Comparison of ENCODE assay signal across 8 cellular contexts in the genomic region with DNA sequence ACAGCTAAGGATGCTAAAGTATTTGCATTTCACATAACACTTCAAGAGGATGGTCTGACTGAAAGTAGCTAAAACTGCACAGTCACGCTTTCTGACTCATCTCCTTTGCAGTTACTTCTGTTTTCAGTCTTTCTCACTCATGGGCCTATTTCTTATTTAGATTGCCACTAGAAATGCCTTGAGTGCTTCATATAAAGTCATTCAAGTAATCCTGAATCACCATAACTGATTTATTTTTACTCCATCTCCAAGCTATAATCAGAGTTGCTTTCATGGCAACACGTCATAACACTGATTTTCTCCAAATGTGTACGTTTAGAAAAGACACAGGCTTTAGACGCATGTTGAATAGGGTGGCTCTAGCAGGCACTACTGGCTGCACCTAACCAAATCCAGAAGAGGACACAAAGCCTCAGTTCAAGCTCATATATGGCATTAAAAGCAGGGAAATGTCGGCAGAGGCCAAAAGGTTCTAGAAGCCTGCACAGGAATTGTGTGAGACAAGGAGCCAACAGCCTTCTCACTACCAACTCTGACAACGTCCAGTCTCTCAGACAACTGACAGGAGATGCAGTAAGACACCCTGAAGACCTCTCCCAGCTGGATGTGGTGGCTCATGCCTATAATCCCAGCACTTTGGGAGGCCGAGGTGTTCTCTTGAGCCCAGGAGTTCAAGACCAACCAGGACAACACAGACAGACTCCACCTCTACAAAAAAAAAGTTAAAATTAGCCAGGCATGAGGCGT.
DNase-seq lines count a peak whose midpoint lies in the region; ATAC-seq and TF ChIP-seq lines count a peak whose summit lies in the region.

No MANE protein-coding gene starts in this region.

- H3K27ac ChIP-seq in mesodermal cell (ENCODE audit: low read depth, low read length, severe bottlenecking) (peak overlapping the region; percentile 75), WERI-Rb-1 (no peak overlapping the region)

- H3K4me1 ChIP-seq in mesodermal cell (ENCODE audit: control insufficient read depth, insufficient read depth, low read length, poor library complexity, severe bottlenecking): peaks cover 13% of the 10 kb centered on the region

- H3K4me3 ChIP-seq in GM06990 (replicated peaks; ENCODE audit: low read depth, low read length) (peak overlapping the region; percentile 31), WI38 (ENCODE audit: low read depth, low read length) (peak overlapping the region; percentile 12; the same call in 1 of the 2 replicates), mesodermal cell (ENCODE audit: extremely low read depth, insufficient read depth, low read length, poor library complexity, severe bottlenecking) (no peak overlapping the region), WERI-Rb-1 (ENCODE audit: low read depth, low read length) (no peak overlapping the region)

- no peaks in the 10 kb centered on the region for H3K36me3 ChIP-seq in GM06990 (ENCODE audit: control insufficient read depth, insufficient read depth, low read length)
- no peaks in the 10 kb centered on the region for H3K36me3 ChIP-seq in mesodermal cell (ENCODE audit: control insufficient read depth, insufficient read depth, low read length)
- H3K36me3 ChIP-seq in WERI-Rb-1: no peaks in the 10 kb centered on the region

- no peak for TF ChIP-seq CTCF in GM06990 (IDR thresholded peaks at IDR 0.05; ENCODE audit: insufficient read depth, low read length, poor library complexity, severe bottlenecking)
- TF ChIP-seq CTCF in GM20000 (IDR thresholded peaks at IDR 0.05; ENCODE audit: extremely low read depth, missing control alignments): no peak
- TF ChIP-seq CTCF in WI38 (IDR thresholded peaks at IDR 0.05; ENCODE audit: low read depth, low read length): no peak
- no peak for TF ChIP-seq CTCF in WERI-Rb-1 (IDR thresholded peaks at IDR 0.05; ENCODE audit: low read depth, low read length)

- H3K9me3 ChIP-seq in mesodermal cell (ENCODE audit: control insufficient read depth, low read length): no peaks in the 10 kb centered on the region
- H3K9me3 ChIP-seq in WERI-Rb-1 (ENCODE audit: severe bottlenecking): peaks cover 3% of the 10 kb centered on the region

- H3K27me3 ChIP-seq in GM06990 (replicated peaks; ENCODE audit: control insufficient read depth, insufficient read depth, low read length) (no peaks in the 10 kb centered on the region), WERI-Rb-1 (ENCODE audit: insufficient read depth, low read depth, severe bottlenecking) (no peaks in the 10 kb centered on the region)

- DNase-seq in GM06990 (ENCODE audit: extremely low read depth, insufficient read length) (peak; percentile 77), GM20000 (ENCODE audit: low spot score) (peak; percentile 86), activated gamma-delta T cell treated with Interleukin-2 at 50 U/mL for 16 hours (no peak), NCI-H187 (lab: John Stamatoyannopoulos, UW) (no peak), WERI-Rb-1 (no peak)

- 89 to 92% methylated on average over 8 of the region's 8 CpGs for whole genome bisulfite sequencing in mesodermal cell (ENCODE audit: insufficient coverage in 2 of 2), 2 experiments

- ATAC-seq in HG03460 (IDR thresholded peaks at IDR 0.05; ENCODE audit: unreplicated experiment): peak; percentile 98

Comparison
In these comparisons a context has a peak if more than half of its experiments do, and no peak if none do; other contexts are left out.
1. DNase-seq: peak in GM06990 (single experiment) and GM20000 (single experiment); none in activated gamma-delta T cell treated with Interleukin-2 at 50 U/mL for 16 hours (single experiment), NCI-H187 (0 of 2) and WERI-Rb-1 (single experiment).
2. H3K4me3 ChIP-seq: peak in GM06990 (single experiment) and WI38 (single experiment); none in mesodermal cell (single experiment) and WERI-Rb-1 (single experiment).